ENCODE assay signal across 21 cellular contexts in genomic region chr1:43410571-43410970, GRCh38. TPM values are rescaled to one million over a fixed set of nuclear protein-coding genes. Genes with fewer than 3 reads are reported as not detected.
DNase-seq lines count a peak whose midpoint lies in the region; FAIRE-seq and TF ChIP-seq lines count a peak whose summit lies in the region.
"Had no signal": no experiment of that assay in that cellular context is flagged by ENCODE, and none has a peak within 500 bp of the region (broad histone marks: within the 10 kb centered on the region; RNA-seq: fewer than 3 reads in every experiment).

No MANE protein-coding gene starts in this region.

- H3K4me2 ChIP-seq in endothelial cell of umbilical vein (ENCODE audit: insufficient read depth, low read length) (no peak overlapping the region), MM.1S (ENCODE audit: low read depth, low read length) (no peak overlapping the region)
- H3K4me2 ChIP-seq: BLaER1 treated with 17β-estradiol and CSF1 and Interleukin-3, amounts not matched to agents 10 nM and 100 nM had no signal

- POLR2A ChIA-PET in A673 (lab: Charles Lee; ENCODE audit: low non-redundant PET) = no interaction called here
- POLR2A ChIA-PET in endothelial cell of umbilical vein (lab: Charles Lee) = no interaction called here

- CTCF ChIA-PET in A673 (lab: Charles Lee) (interaction anchor here (0.6 kb wide), 1 partner anchor 482 kb away, joined by 14 read pairs; no protein-coding TSS in a partner anchor), endothelial cell of umbilical vein (lab: Charles Lee) (interaction anchor here (0.7 to 6.9 kb wide), 2 partner anchors 173 to 181 kb away, joined by 3 to 269 read pairs; no protein-coding TSS in a partner anchor)

- DNase-seq in A673 (ENCODE audit: low spot score) (peak; percentile 69), dermis blood vessel endothelial cell (peak; percentile 50), endothelial cell of umbilical vein (ENCODE audit: low read depth, low spot score) (no peak), MM.1S (no peak), NCI-H2029 treated with DMSO at 0.1 percent for 48 hours (lab: John Stamatoyannopoulos, UW) (no peak), testis (no peak)
- DNase-seq: 8988T; AML-193; Caco-2; Calu3; CD4-positive, alpha-beta T cell; CD8-positive, alpha-beta T cell; DMS79 treated with DMSO at 0.1 percent for 48 hours; GF-D8 had no signal

- H3K27ac ChIP-seq in A673 (ENCODE audit: low read depth, low read length, poor library complexity, severe bottlenecking) (no peak overlapping the region), endothelial cell of umbilical vein (ENCODE audit: insufficient read depth, low read depth, low read length) (no peak overlapping the region), MM.1S (ENCODE audit: low read length) (no peak overlapping the region), testis (no peak overlapping the region)
- H3K27ac ChIP-seq: BLaER1 treated with 17β-estradiol and CSF1 and Interleukin-3, amounts not matched to agents 10 nM and 100 nM; C4-2B had no signal

- H3K4me1 ChIP-seq in A673 (ENCODE audit: insufficient read depth, low read length, poor library complexity, severe bottlenecking) = no peaks in the 10 kb centered on the region
- H3K4me1 ChIP-seq in endothelial cell of umbilical vein (ENCODE audit: control insufficient read depth, extremely low read depth, insufficient read depth, low read length) = peaks cover 4% of the 10 kb centered on the region
- no peaks in the 10 kb centered on the region for H3K4me1 ChIP-seq in MM.1S (ENCODE audit: low read length)
- peaks cover 8% of the 10 kb centered on the region for H3K4me1 ChIP-seq in testis
- H3K4me1 ChIP-seq: BLaER1 treated with 17β-estradiol and CSF1 and Interleukin-3, amounts not matched to agents 10 nM and 100 nM; Caco-2 had no signal

- no peaks in the 10 kb centered on the region for H3K36me3 ChIP-seq in A673 (ENCODE audit: insufficient read depth, low read length, poor library complexity, severe bottlenecking)
- peaks cover 4 to 11% of the 10 kb centered on the region in 2 experiments for H3K36me3 ChIP-seq in endothelial cell of umbilical vein (ENCODE audit: control insufficient read depth in 2 of 2, extremely low read depth in 1 of 2, insufficient read depth in 2 of 2, low read length in 2 of 2)
- H3K36me3 ChIP-seq in MM.1S (replicated peaks; ENCODE audit: insufficient read depth, low read length) = no peaks in the 10 kb centered on the region
- no peaks in the 10 kb centered on the region for H3K36me3 ChIP-seq in testis (ENCODE audit: low read depth, missing control alignments)

- H3F3A ChIP-seq in MM.1S (ENCODE audit: insufficient read depth, low read length) = no peaks in the 10 kb centered on the region

- no peak overlapping the region for H2AFZ ChIP-seq in endothelial cell of umbilical vein (ENCODE audit: low read depth, low read length)
- no peak overlapping the region for H2AFZ ChIP-seq in MM.1S (ENCODE audit: low read length)

- H3K4me3 ChIP-seq in A673 (ENCODE audit: low read depth, low read length, poor library complexity, severe bottlenecking) (no peak overlapping the region), endothelial cell of umbilical vein (replicated peaks in 1 of 3; ENCODE audit: insufficient read depth in 1 of 3, low read depth in 1 of 3, low read length in 3 of 3) (no peak overlapping the region), MM.1S (ENCODE audit: low read length) (no peak overlapping the region), testis (no peak overlapping the region)
- H3K4me3 ChIP-seq: BLaER1 treated with 17β-estradiol and CSF1 and Interleukin-3, amounts not matched to agents 10 nM and 100 nM had no signal

- FAIRE-seq in endothelial cell of umbilical vein (lab: Jason Lieb, UNC) = peak; percentile 4
- FAIRE-seq: A204.1, D721Med, G401.6, GM12891, GM19239 had no signal

- H4K20me1 ChIP-seq in endothelial cell of umbilical vein (replicated peaks; ENCODE audit: control insufficient read depth, extremely low read depth, insufficient read depth, low read length) = no peaks in the 10 kb centered on the region
- no peaks in the 10 kb centered on the region for H4K20me1 ChIP-seq in MM.1S (ENCODE audit: insufficient read depth, low read length)

- no peak for TF ChIP-seq CTCF in A673 (conservative IDR thresholded peaks at IDR 0.05; ENCODE audit: low read depth, low read length)
- TF ChIP-seq CTCF in endothelial cell of umbilical vein (IDR thresholded peaks at IDR 0.05; ENCODE audit: extremely low read depth in 1 of 2, insufficient read depth in 1 of 2, low read depth in 1 of 2, low read length in 2 of 2) = no peak
- TF ChIP-seq CTCF in MM.1S (IDR thresholded peaks at IDR 0.05; ENCODE audit: low read length) = no peak
- TF ChIP-seq CTCF in testis (IDR thresholded peaks at IDR 0.05) = no peak

- H3K9me3 ChIP-seq in A673 (ENCODE audit: low read depth, low read length, poor library complexity, severe bottlenecking) = no peaks in the 10 kb centered on the region
- no peaks in the 10 kb centered on the region for H3K9me3 ChIP-seq in endothelial cell of umbilical vein (replicated peaks; ENCODE audit: control insufficient read depth, insufficient read depth, low read length)
- H3K9me3 ChIP-seq in MM.1S (replicated peaks; ENCODE audit: insufficient read depth, low read length) = no peaks in the 10 kb centered on the region
- no peaks in the 10 kb centered on the region for H3K9me3 ChIP-seq in testis
- H3K9me3 ChIP-seq: BLaER1 treated with 17β-estradiol and CSF1 and Interleukin-3, amounts not matched to agents 10 nM and 100 nM; Caco-2 had no signal

- H3K9ac ChIP-seq in endothelial cell of umbilical vein (replicated peaks; ENCODE audit: extremely low read depth, insufficient read depth, low read length) (no peak overlapping the region), MM.1S (ENCODE audit: low read length) (no peak overlapping the region)
- H3K9ac ChIP-seq: BLaER1 treated with 17β-estradiol and CSF1 and Interleukin-3, amounts not matched to agents 10 nM and 100 nM had no signal

- no peak for TF ChIP-seq POLR2A in endothelial cell of umbilical vein (IDR thresholded peaks at IDR 0.05; ENCODE audit: low read depth, low read length)
- TF ChIP-seq POLR2A in testis (IDR thresholded peaks at IDR 0.05) = no peak

- no peaks in the 10 kb centered on the region for H3K79me2 ChIP-seq in endothelial cell of umbilical vein (ENCODE audit: control insufficient read depth, insufficient read depth, low read length)
- no peaks in the 10 kb centered on the region for H3K79me2 ChIP-seq in MM.1S (ENCODE audit: low read length)

- no TSS peak for BruUV-seq in A673 (replicated peaks; lab: Mats Ljungman, UMichigan)
- no TSS peak for BruUV-seq in endothelial cell of umbilical vein (replicated peaks; lab: Mats Ljungman, UMichigan)

- WGBS in testis, 2 donors = 69 to 95% methylated on average over 3 of the region's 3 CpGs

- no peaks in the 10 kb centered on the region for H3K9me2 ChIP-seq in MM.1S (replicated peaks; ENCODE audit: insufficient read depth, low read length)

- no peaks in the 10 kb centered on the region for H3K9me1 ChIP-seq in endothelial cell of umbilical vein (replicated peaks; ENCODE audit: control insufficient read depth, extremely low read depth, insufficient read depth, low read length)

- intact Hi-C loops in A673 (cut with micrococcal nuclease; ENCODE audit: unreplicated experiment) = no loop called here
- intact Hi-C loops in endothelial cell of umbilical vein (cut with micrococcal nuclease) = no loop called here
- intact Hi-C loops in testis (cut with DNase I; ENCODE audit: low total_unique reads) = loop anchor here (10.0 kb wide), 1 partner anchor 176 kb away; no protein-coding TSS in a partner anchor

- no peaks in the 10 kb centered on the region for H3K27me3 ChIP-seq in A673 (replicated peaks; ENCODE audit: insufficient read depth, low read depth, low read length, poor library complexity)
- no peaks in the 10 kb centered on the region for H3K27me3 ChIP-seq in endothelial cell of umbilical vein (ENCODE audit: control insufficient read depth in 2 of 2, insufficient read depth in 2 of 2, low read length in 2 of 2)
- H3K27me3 ChIP-seq in MM.1S (replicated peaks; ENCODE audit: insufficient read depth, low read length) = no peaks in the 10 kb centered on the region
- no peaks in the 10 kb centered on the region for H3K27me3 ChIP-seq in testis
- H3K27me3 ChIP-seq: BLaER1 treated with 17β-estradiol and CSF1 and Interleukin-3, amounts not matched to agents 10 nM and 100 nM had no signal

- dilution Hi-C loops in endothelial cell of umbilical vein (cut with MboI; ENCODE audit: extremely low pct_ligation_motif_present, low sequenced_read_pairs) = loop anchor here (25.0 kb wide), 1 partner anchor 173 kb away; no protein-coding TSS in a partner anchor

RNA-seq across cellular contexts. Expression of gene SZT2, which starts 20.9 kb away (rescaled TPM):
- total RNA-seq in A673 (2021) (27.9 and 34.6 TPM in 2 replicates), dermis blood vessel endothelial cell (18.9 and 24.8 TPM in 2 replicates), endothelial cell of umbilical vein (49.9 and 50.3 TPM in 2 replicates), testis (100 to 1,000 TPM in 1 of 2 donors, 10 to 100 TPM in 1; 90.1 to 115 TPM)
- polyA plus RNA-seq in endothelial cell of umbilical vein (11.4 TPM in 2 replicates), testis (ENCODE audit: insufficient read depth, low read depth, low replicate concordance) (40.0 TPM)
- 5.1 and 5.3 TPM in 2 replicates for polyA plus RNA-seq in endothelial cell of umbilical vein (2011; cell fraction: cytosol; rRNA removed)
- 70.0 and 86.8 TPM in 2 replicates for polyA plus RNA-seq in endothelial cell of umbilical vein (2011; cell fraction: nucleus; rRNA removed)
- polyA plus RNA-seq in endothelial cell of umbilical vein (2012) = 15.0 and 17.5 TPM in 2 replicates
- polyA minus RNA-seq in endothelial cell of umbilical vein = 89.4 and 97.4 TPM in 2 replicates
- 6.0 TPM for polyA minus RNA-seq in endothelial cell of umbilical vein (2011; cell fraction: cytosol; rRNA and poly(A)+ RNA removed)
- polyA minus RNA-seq in endothelial cell of umbilical vein (2011; cell fraction: nucleus; rRNA and poly(A)+ RNA removed) = 75.8 and 107 TPM in 2 replicates

RNA-seq across cellular contexts. Expression of gene MED8, which starts 21.0 kb away (rescaled TPM):
- total RNA-seq in A673 (2021) (36.7 TPM in 2 replicates), dermis blood vessel endothelial cell (45.9 and 51.9 TPM in 2 replicates), endothelial cell of umbilical vein (41.9 and 45.6 TPM in 2 replicates), testis (10 to 100 TPM; 43.2 to 49.4 TPM)
- polyA plus RNA-seq in endothelial cell of umbilical vein (15.9 and 19.6 TPM in 2 replicates), testis (ENCODE audit: insufficient read depth, low read depth, low replicate concordance) (46.5 TPM)
- 29.4 and 34.4 TPM in 2 replicates for polyA plus RNA-seq in endothelial cell of umbilical vein (2011; cell fraction: cytosol; rRNA removed)
- polyA plus RNA-seq in endothelial cell of umbilical vein (2011; cell fraction: nucleus; rRNA removed) = 37.2 and 38.8 TPM in 2 replicates
- 38.6 and 45.6 TPM in 2 replicates for polyA plus RNA-seq in endothelial cell of umbilical vein (2012)
- polyA minus RNA-seq in endothelial cell of umbilical vein = 19.4 and 21.0 TPM in 2 replicates
- polyA minus RNA-seq in endothelial cell of umbilical vein (2011; cell fraction: cytosol; rRNA and poly(A)+ RNA removed) = 15.8 TPM
- 11.7 and 17.3 TPM in 2 replicates for polyA minus RNA-seq in endothelial cell of umbilical vein (2011; cell fraction: nucleus; rRNA and poly(A)+ RNA removed)

RNA-seq across cellular contexts. Expression of gene ELOVL1, which starts 42.8 kb away (rescaled TPM):
- 47.4 and 53.7 TPM in 2 replicates for total RNA-seq in A673 (2021)
- total RNA-seq in dermis blood vessel endothelial cell = 51.9 and 66.2 TPM in 2 replicates
- total RNA-seq in endothelial cell of umbilical vein = 126 and 134 TPM in 2 replicates
- 303 and 353 TPM in 2 replicates for polyA plus RNA-seq in endothelial cell of umbilical vein
- polyA plus RNA-seq in endothelial cell of umbilical vein (2011; cell fraction: cytosol; rRNA removed) = 205 and 228 TPM in 2 replicates
- polyA plus RNA-seq in endothelial cell of umbilical vein (2011; cell fraction: nucleus; rRNA removed) = 140 and 144 TPM in 2 replicates
- polyA plus RNA-seq in endothelial cell of umbilical vein (2012) = 151 and 237 TPM in 2 replicates
- polyA minus RNA-seq in endothelial cell of umbilical vein = 211 and 218 TPM in 2 replicates
- 49.2 TPM for polyA minus RNA-seq in endothelial cell of umbilical vein (2011; cell fraction: cytosol; rRNA and poly(A)+ RNA removed)
- polyA minus RNA-seq in endothelial cell of umbilical vein (2011; cell fraction: nucleus; rRNA and poly(A)+ RNA removed) = 26.3 and 43.3 TPM in 2 replicates
- 10 to 100 TPM; 30.6 to 40.1 TPM for total RNA-seq in testis
- polyA plus RNA-seq in testis (ENCODE audit: insufficient read depth, low read depth, low replicate concordance) = 51.5 TPM

RNA-seq across cellular contexts. Expression of gene HYI, which starts 43.2 kb away (rescaled TPM):
- total RNA-seq in A673 (2021) (14.8 and 19.8 TPM in 2 replicates), dermis blood vessel endothelial cell (96.1 and 207 TPM in 2 replicates), endothelial cell of umbilical vein (266 and 342 TPM in 2 replicates), testis (10 to 100 TPM; 21.2 to 35.5 TPM)
- polyA plus RNA-seq in endothelial cell of umbilical vein (324 and 351 TPM in 2 replicates), testis (ENCODE audit: insufficient read depth, low read depth, low replicate concordance) (20.1 TPM)
- polyA plus RNA-seq in endothelial cell of umbilical vein (2011; cell fraction: cytosol; rRNA removed) = 244 and 309 TPM in 2 replicates
- polyA plus RNA-seq in endothelial cell of umbilical vein (2011; cell fraction: nucleus; rRNA removed) = 1,045 and 1,101 TPM in 2 replicates
- 216 and 227 TPM in 2 replicates for polyA plus RNA-seq in endothelial cell of umbilical vein (2012)
- 145 and 146 TPM in 2 replicates for polyA minus RNA-seq in endothelial cell of umbilical vein
- polyA minus RNA-seq in endothelial cell of umbilical vein (2011; cell fraction: cytosol; rRNA and poly(A)+ RNA removed) = 10.7 TPM
- 120 and 216 TPM in 2 replicates for polyA minus RNA-seq in endothelial cell of umbilical vein (2011; cell fraction: nucleus; rRNA and poly(A)+ RNA removed)

RNA-seq across cellular contexts. Expression of gene CDC20, which starts 51.8 kb away (rescaled TPM):
- 296 and 309 TPM in 2 replicates for total RNA-seq in A673 (2021)
- 22.1 and 121 TPM in 2 replicates for total RNA-seq in dermis blood vessel endothelial cell
- total RNA-seq in endothelial cell of umbilical vein = 156 and 170 TPM in 2 replicates
- polyA plus RNA-seq in endothelial cell of umbilical vein = 129 and 130 TPM in 2 replicates
- 135 and 152 TPM in 2 replicates for polyA plus RNA-seq in endothelial cell of umbilical vein (2011; cell fraction: cytosol; rRNA removed)
- 95.9 and 101 TPM in 2 replicates for polyA plus RNA-seq in endothelial cell of umbilical vein (2011; cell fraction: nucleus; rRNA removed)
- polyA plus RNA-seq in endothelial cell of umbilical vein (2012) = 49.0 and 129 TPM in 2 replicates
- polyA minus RNA-seq in endothelial cell of umbilical vein = 94.7 and 131 TPM in 2 replicates
- polyA minus RNA-seq in endothelial cell of umbilical vein (2011; cell fraction: cytosol; rRNA and poly(A)+ RNA removed) = 122 TPM
- polyA minus RNA-seq in endothelial cell of umbilical vein (2011; cell fraction: nucleus; rRNA and poly(A)+ RNA removed) = 22.4 and 25.7 TPM in 2 replicates
- total RNA-seq in testis = 10 to 100 TPM; 44.7 to 48.6 TPM
- 135 TPM for polyA plus RNA-seq in testis (ENCODE audit: insufficient read depth, low read depth, low replicate concordance)

Comparison
In these comparisons a context has a peak if more than half of its experiments do, and no peak if none do; other contexts are left out.
1. DNase-seq: peak in A673 (single experiment) and dermis blood vessel endothelial cell (single experiment); none in endothelial cell of umbilical vein (single experiment), MM.1S (single experiment), NCI-H2029 treated with DMSO at 0.1 percent for 48 hours (single experiment) and testis (single experiment).